In the genomic region with DNA sequence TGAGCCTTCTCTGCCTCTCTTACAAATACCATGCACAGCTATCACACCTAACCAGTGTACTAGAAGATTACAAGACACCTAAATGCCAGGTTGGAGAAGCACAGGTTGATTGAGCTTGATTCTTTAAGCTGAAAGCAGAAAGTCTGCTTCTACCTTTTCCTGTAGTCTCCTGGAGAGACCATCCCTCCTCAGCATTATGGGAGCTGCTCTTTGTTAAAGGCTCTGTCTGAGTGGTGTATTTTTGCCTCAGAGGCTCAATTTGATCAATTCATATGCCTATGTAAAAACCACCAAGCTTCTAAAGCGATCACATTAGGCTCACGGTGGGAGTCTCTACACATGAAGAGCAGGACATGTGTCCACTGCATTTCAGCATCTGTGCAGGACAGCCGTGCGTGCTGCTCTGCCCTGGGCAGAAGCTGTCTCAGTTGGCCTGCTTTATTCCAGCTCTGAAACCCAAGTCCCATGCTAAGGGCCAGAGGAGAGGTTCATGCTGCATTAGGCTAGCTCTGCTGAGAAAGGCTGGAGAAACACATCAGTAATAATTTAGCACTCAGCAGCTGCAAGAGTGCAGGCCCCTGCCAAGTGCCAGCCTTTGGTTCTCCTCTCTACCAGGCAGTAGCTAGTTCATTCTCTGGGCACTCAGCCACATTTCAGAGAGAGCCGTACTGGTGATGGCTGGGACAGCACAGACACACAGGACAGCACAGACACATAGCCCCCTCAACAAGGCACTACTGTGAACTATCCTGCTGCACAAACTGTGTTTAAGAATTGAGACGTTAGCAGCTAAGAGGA, we compare ENCODE assay signal across 11 cellular contexts. TPM values are rescaled to one million over a fixed set of nuclear protein-coding genes. Genes with fewer than 3 reads are reported as not detected.
DNase-seq lines count a peak whose midpoint lies in the region; ATAC-seq, FAIRE-seq and TF ChIP-seq lines count a peak whose summit lies in the region.
"Had no signal": no experiment of that assay in that cellular context is flagged by ENCODE, and none has a peak within 500 bp of the region (broad histone marks: within the 10 kb centered on the region; RNA-seq: fewer than 3 reads in every experiment).

No MANE protein-coding gene starts in this region.

- H3K36me3 ChIP-seq in DND-41 (ENCODE audit: insufficient read depth, low read length): no peaks in the 10 kb centered on the region
- H3K36me3 ChIP-seq in psoas muscle (ENCODE audit: insufficient read depth in 1 of 2, low read depth in 1 of 2): no peaks in the 10 kb centered on the region
- H3K36me3 ChIP-seq in OCI-LY7 (ENCODE audit: insufficient read depth, low read length): no peaks in the 10 kb centered on the region

- H4K20me1 ChIP-seq in DND-41 (ENCODE audit: insufficient read depth, low read length): no peaks in the 10 kb centered on the region
- no peaks in the 10 kb centered on the region for H4K20me1 ChIP-seq in OCI-LY7 (ENCODE audit: insufficient read depth, low read length)

- H3K9ac ChIP-seq in DND-41 (ENCODE audit: low read depth, low read length): no peak overlapping the region

- TF ChIP-seq CTCF in DND-41 (IDR thresholded peaks at IDR 0.05; ENCODE audit: borderline replicate concordance, extremely low read depth, low read length, poor library complexity, severe bottlenecking): no peak
- TF ChIP-seq CTCF in psoas muscle (IDR thresholded peaks at IDR 0.05): no peak
- TF ChIP-seq CTCF in lower leg skin (IDR thresholded peaks at IDR 0.05): no peak
- no peak for TF ChIP-seq CTCF in OCI-LY7 (conservative IDR thresholded peaks at IDR 0.05; ENCODE audit: low read length)

- no peaks in the 10 kb centered on the region for H3K4me1 ChIP-seq in DND-41 (ENCODE audit: insufficient read depth, low read length)
- peaks cover 5% of the 10 kb centered on the region for H3K4me1 ChIP-seq in psoas muscle
- H3K4me1 ChIP-seq in OCI-LY7 (ENCODE audit: insufficient read depth, low read length, poor library complexity, severe bottlenecking): no peaks in the 10 kb centered on the region

- POLR2A ChIA-PET in OCI-LY7 (lab: Charles Lee): no interaction called here

- no peak overlapping the region for H3K4me3 ChIP-seq in DND-41 (ENCODE audit: low read depth in 1 of 2, low read length in 2 of 2)
- H3K4me3 ChIP-seq in psoas muscle: no peak overlapping the region
- H3K4me3 ChIP-seq in lower leg skin (ENCODE audit: low read depth, poor library complexity, severe bottlenecking): no peak overlapping the region
- no peak overlapping the region for H3K4me3 ChIP-seq in OCI-LY7 (ENCODE audit: low read depth, low read length, poor library complexity, severe bottlenecking)

- H3K4me2 ChIP-seq in DND-41 (ENCODE audit: insufficient read depth, low read length): no peak overlapping the region
- H3K4me2 ChIP-seq in OCI-LY7 (ENCODE audit: low read length): no peak overlapping the region

- H3K27me3 ChIP-seq in DND-41 (ENCODE audit: insufficient read depth, low read length, poor library complexity) (no peaks in the 10 kb centered on the region), psoas muscle (ENCODE audit: insufficient read depth in 3 of 3, low read length in 2 of 3) (no peaks in the 10 kb centered on the region)

- no peaks in the 10 kb centered on the region for H3K9me3 ChIP-seq in DND-41 (ENCODE audit: insufficient read depth, low read length, severe bottlenecking)
- no peaks in the 10 kb centered on the region for H3K9me3 ChIP-seq in psoas muscle
- no peaks in the 10 kb centered on the region for H3K9me3 ChIP-seq in OCI-LY7 (ENCODE audit: low read length)

- BruUV-seq in OCI-LY7 (replicated peaks; lab: Mats Ljungman, UMichigan): no TSS peak

- DNase-seq in DND-41: no peak
- peak; percentile 44 for DNase-seq in NCI-H2227 (lab: John Stamatoyannopoulos, UW; ENCODE audit: unreplicated experiment)
- DNase-seq in frontal cortex (ENCODE audit: low spot score in 2 of 2): peak; percentile 45 to 54
- DNase-seq in psoas muscle: peak; percentile 15 to 71
- DNase-seq in lower leg skin (ENCODE audit: low spot score in 2 of 2): no peak
- DNase-seq in OCI-LY7 (ENCODE audit: low spot score): no peak
- DNase-seq: activated CD4-positive, alpha-beta T cell treated with anti-CD3 and anti-CD28 coated beads, Interleukin-2, amount 50 U/mL, for 1 hour; naive B cell; OCI-M1 had no signal

- TF ChIP-seq POLR2A in lower leg skin (IDR thresholded peaks at IDR 0.05): no peak

- no peaks in the 10 kb centered on the region for H3K79me2 ChIP-seq in DND-41 (ENCODE audit: insufficient read depth, low read length)
- H3K79me2 ChIP-seq in OCI-LY7 (ENCODE audit: insufficient read depth, low read depth, low read length): no peaks in the 10 kb centered on the region

- ATAC-seq in DND-41 (ENCODE audit: insufficient read depth, low read depth) (0 out of 3 replicates have a peak, but pooled peaks have one; percentile 27), psoas muscle (peak; percentile 79 to 95 (median 92)), GM21360 (IDR thresholded peaks at IDR 0.05; ENCODE audit: unreplicated experiment) (no peak), GM21515 (IDR thresholded peaks at IDR 0.05; ENCODE audit: unreplicated experiment) (no peak)

- H3K27ac ChIP-seq in DND-41 (ENCODE audit: low read length) (no peak overlapping the region; the same call in 1 of the 2 replicates), psoas muscle (no peak overlapping the region), OCI-LY7 (ENCODE audit: low read depth, low read length, poor library complexity, severe bottlenecking) (no peak overlapping the region)

- FAIRE-seq in frontal cortex (lab: Jason Lieb, UNC): peak; percentile 85

- 23 to 28% (median 26%) methylated on average over 6 of the region's 6 CpGs for WGBS in psoas muscle, 3 donors
- 61 to 66% methylated on average over 6 of the region's 6 CpGs for WGBS in lower leg skin, 2 donors

- H3K9me2 ChIP-seq in OCI-LY7 (ENCODE audit: insufficient read depth, low read length): no peaks in the 10 kb centered on the region

- H2AFZ ChIP-seq in DND-41 (ENCODE audit: low read depth, low read length) (no peak overlapping the region), OCI-LY7 (ENCODE audit: low read length) (no peak overlapping the region)

- CTCF ChIA-PET in OCI-LY7 (lab: Charles Lee; ENCODE audit: unreplicated experiment): no interaction called here

- intact Hi-C loops in psoas muscle (cut with DNase I): no loop called here
- intact Hi-C loops in lower leg skin (cut with DNase I; ENCODE audit: low total_unique reads): no loop called here
- intact Hi-C loops in OCI-LY7 (cut with micrococcal nuclease; ENCODE audit: unreplicated experiment): no loop called here

RNA-seq across cellular contexts. Expression of a gene that starts 41.6 kb away (rescaled TPM):
- total RNA-seq in frontal cortex (172 TPM), psoas muscle (10 to 100 TPM; 24.8 to 34.9 (median 31.0) TPM), lower leg skin (10 to 100 TPM; 18.8 to 32.3 (median 25.5) TPM), OCI-LY7 (2022) (55.7 and 56.4 TPM in 2 replicates)
- polyA plus RNA-seq in psoas muscle: 10 to 100 TPM; 17.7 to 60.8 (median 40.5) TPM
- total RNA-seq in OCI-LY7 (2014; rRNA removed; shearing (Covaris generic)): 17.6 and 20.4 TPM in 2 replicates

RNA-seq across cellular contexts. Expression of a gene that starts 41.8 kb away (rescaled TPM):
- total RNA-seq in frontal cortex (9.4 TPM), psoas muscle (1 to 10 TPM; 1.6 to 5.7 (median 2.9) TPM), lower leg skin (1 to 10 TPM; 2.0 to 7.0 (median 4.2) TPM), OCI-LY7 (2022) (23.3 and 24.3 TPM in 2 replicates)
- 1 to 10 TPM; 2.4 to 7.9 (median 6.8) TPM for polyA plus RNA-seq in psoas muscle
- total RNA-seq in OCI-LY7 (2014; rRNA removed; shearing (Covaris generic)): 14.5 and 18.8 TPM in 2 replicates

Comparison
In these comparisons a context has a peak if more than half of its experiments do, and no peak if none do; other contexts are left out.
1. ATAC-seq: peak in DND-41 (single experiment) and psoas muscle (4 of 4); none in GM21360 (single experiment) and GM21515 (single experiment).
2. DNase-seq: peak in NCI-H2227 (single experiment), frontal cortex (2 of 2) and psoas muscle (2 of 2); none in DND-41 (single experiment), lower leg skin (0 of 2) and OCI-LY7 (single experiment).